Comparison of ENCODE assay signal across 8 cellular contexts in genomic region chr2:161308178-161308955, GRCh38. TPM values are rescaled to one million over a fixed set of nuclear protein-coding genes. Genes with fewer than 3 reads are reported as not detected.
DNase-seq lines count a peak whose midpoint lies in the region; ATAC-seq and TF ChIP-seq lines count a peak whose summit lies in the region.

PSMD14 (plus strand) TSS chr2:161308425; CDS start chr2:161318826, 10,401 bp downstream.

- peak; percentile 48 to 94 (median 84) for DNase-seq in C1 segment of cervical spinal cord (lab: John Stamatoyannopoulos, UW)
- DNase-seq in NCI-H748 treated with DMSO at 0.1 percent for 48 hours (lab: John Stamatoyannopoulos, UW): peak; percentile 76
- DNase-seq in activated CD4-positive, alpha-beta T cell treated with anti-CD3 and anti-CD28 coated beads, Interleukin-2, amount 50 U/mL, for 4 hours: peak; percentile 79 to 84
- peak; percentile 97 for DNase-seq in dermis blood vessel endothelial cell
- peak; percentile 93 for DNase-seq in stimulated activated CD4-positive, alpha-beta T cell treated with anti-CD3 and anti-CD28 coated beads, Interleukin-4, amount 100 ng/mL, for 24 hours

- peaks cover 3 to 11% (median 5%) of the 10 kb centered on the region in 4 donors for H3K4me1 ChIP-seq in liver (ENCODE audit: control insufficient read depth in 4 of 4, insufficient read depth in 4 of 4, low read length in 3 of 4)

- H3K27ac ChIP-seq in liver (ENCODE audit: low read depth in 1 of 2, low read length in 2 of 2): peak within 1 kb of the TSS; percentile 55 to 59

- H3K36me3 ChIP-seq in liver (ENCODE audit: control insufficient read depth in 4 of 4, insufficient read depth in 3 of 4, low read depth in 1 of 4, low read length in 3 of 4): no peaks in the 10 kb centered on the region

- H3K27me3 ChIP-seq in liver (ENCODE audit: control insufficient read depth in 4 of 4, insufficient read depth in 4 of 4, low read length in 3 of 4): no peaks in the 10 kb centered on the region

- peaks cover 0 to 9% (median under 1%) of the 10 kb centered on the region in 4 donors for H3K9me3 ChIP-seq in liver (ENCODE audit: control insufficient read depth in 4 of 4, low read length in 3 of 4)

- H3K9ac ChIP-seq in liver (ENCODE audit: low read depth in 1 of 2, low read length in 2 of 2): peak within 1 kb of the TSS; percentile 71 to 77

- under 1% methylated on average over 60 of the region's 60 CpGs for WGBS in liver

- peak in 1 of 2 donors; percentile 27 for TF ChIP-seq RAD21 in liver (IDR thresholded peaks at IDR 0.05)

- H3K4me3 ChIP-seq in liver (ENCODE audit: low read depth in 1 of 3, low read length in 3 of 3): peak within 1 kb of the TSS; percentile 65 to 76 (median 69)

- no peak for TF ChIP-seq CTCF in liver (IDR thresholded peaks at IDR 0.05; ENCODE audit: low read depth, low read length, missing input control)

- ATAC-seq in GM19372 (IDR thresholded peaks at IDR 0.05; ENCODE audit: low read depth, unreplicated experiment) (peak; percentile 96), HG03558 (IDR thresholded peaks at IDR 0.05; ENCODE audit: extremely low read depth, unreplicated experiment) (peak; percentile 92)

TF ChIP-seq in liver, 16 proteins besides CTCF, POLR2A, EP300 and RAD21:
- TF ChIP-seq MAX (IDR thresholded peaks at IDR 0.05) (peak; percentile 81), REST (IDR thresholded peaks at IDR 0.05) (peak; percentile 46), HNF4A (conservative IDR thresholded peaks at IDR 0.05) (peak; percentile 38), FOXA2 (IDR thresholded peaks at IDR 0.05) (no peak), ATF3 (IDR thresholded peaks at IDR 0.05) (no peak), FOXA1 (IDR thresholded peaks at IDR 0.05) (no peak), GABPA (IDR thresholded peaks at IDR 0.05 in 1 of 2, conservative IDR thresholded peaks at IDR 0.05 in 1 of 2) (peak; percentile 75 to 94), RXRA (IDR thresholded peaks at IDR 0.05) (peak; percentile 47 to 57), EGR1 (IDR thresholded peaks at IDR 0.05; ENCODE audit: low read depth in 2 of 2) (peak; percentile 49 to 72), JUND (IDR thresholded peaks at IDR 0.05) (peak; percentile 23 to 46), HNF4G (IDR thresholded peaks at IDR 0.05) (no peak), SP1 (IDR thresholded peaks at IDR 0.05) (peak; percentile 35), YY1 (IDR thresholded peaks at IDR 0.05) (peak; percentile 93), NR2F2 (IDR thresholded peaks at IDR 0.05) (no peak), TAF1 (conservative IDR thresholded peaks at IDR 0.05) (peak; percentile 83)
- TF ChIP-seq, protein P1, sequence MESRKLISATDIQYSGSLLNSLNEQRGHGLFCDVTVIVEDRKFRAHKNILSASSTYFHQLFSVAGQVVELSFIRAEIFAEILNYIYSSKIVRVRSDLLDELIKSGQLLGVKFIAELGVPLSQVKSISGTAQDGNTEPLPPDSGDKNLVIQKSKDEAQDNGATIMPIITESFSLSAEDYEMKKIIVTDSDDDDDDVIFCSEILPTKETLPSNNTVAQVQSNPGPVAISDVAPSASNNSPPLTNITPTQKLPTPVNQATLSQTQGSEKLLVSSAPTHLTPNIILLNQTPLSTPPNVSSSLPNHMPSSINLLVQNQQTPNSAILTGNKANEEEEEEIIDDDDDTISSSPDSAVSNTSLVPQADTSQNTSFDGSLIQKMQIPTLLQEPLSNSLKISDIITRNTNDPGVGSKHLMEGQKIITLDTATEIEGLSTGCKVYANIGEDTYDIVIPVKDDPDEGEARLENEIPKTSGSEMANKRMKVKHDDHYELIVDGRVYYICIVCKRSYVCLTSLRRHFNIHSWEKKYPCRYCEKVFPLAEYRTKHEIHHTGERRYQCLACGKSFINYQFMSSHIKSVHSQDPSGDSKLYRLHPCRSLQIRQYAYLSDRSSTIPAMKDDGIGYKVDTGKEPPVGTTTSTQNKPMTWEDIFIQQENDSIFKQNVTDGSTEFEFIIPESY (IDR thresholded peaks at IDR 0.05): peak; percentile 59

RNA-seq across cellular contexts. Expression of gene PSMD14, which starts in this region (rescaled TPM):
- total RNA-seq in dermis blood vessel endothelial cell: 82.7 and 113 TPM in 2 replicates
- 10 to 100 TPM; 32.0 to 34.8 TPM for total RNA-seq in liver
- polyA plus RNA-seq in liver: 10 to 100 TPM; 32.7 to 37.9 TPM

Comparison
In these comparisons a context has a peak if more than half of its experiments do, and no peak if none do; other contexts are left out.
1. Peak in every context shown above with its lines: DNase-seq, ATAC-seq, H3K4me3 ChIP-seq and H3K27ac ChIP-seq.